ENCODE assay signal across 1 cellular context in genomic region chr10:128576916-128577670, GRCh38.
TF ChIP-seq lines count a peak whose summit lies in the region.

No MANE protein-coding gene starts in this region.

TF ChIP-seq in SK-N-SH treated with all-trans-retinoic acid at 6 μM for 48 hours, 23 proteins besides CTCF, POLR2A, EP300 and RAD21 (continued from another document):
- TF ChIP-seq, protein P1, sequence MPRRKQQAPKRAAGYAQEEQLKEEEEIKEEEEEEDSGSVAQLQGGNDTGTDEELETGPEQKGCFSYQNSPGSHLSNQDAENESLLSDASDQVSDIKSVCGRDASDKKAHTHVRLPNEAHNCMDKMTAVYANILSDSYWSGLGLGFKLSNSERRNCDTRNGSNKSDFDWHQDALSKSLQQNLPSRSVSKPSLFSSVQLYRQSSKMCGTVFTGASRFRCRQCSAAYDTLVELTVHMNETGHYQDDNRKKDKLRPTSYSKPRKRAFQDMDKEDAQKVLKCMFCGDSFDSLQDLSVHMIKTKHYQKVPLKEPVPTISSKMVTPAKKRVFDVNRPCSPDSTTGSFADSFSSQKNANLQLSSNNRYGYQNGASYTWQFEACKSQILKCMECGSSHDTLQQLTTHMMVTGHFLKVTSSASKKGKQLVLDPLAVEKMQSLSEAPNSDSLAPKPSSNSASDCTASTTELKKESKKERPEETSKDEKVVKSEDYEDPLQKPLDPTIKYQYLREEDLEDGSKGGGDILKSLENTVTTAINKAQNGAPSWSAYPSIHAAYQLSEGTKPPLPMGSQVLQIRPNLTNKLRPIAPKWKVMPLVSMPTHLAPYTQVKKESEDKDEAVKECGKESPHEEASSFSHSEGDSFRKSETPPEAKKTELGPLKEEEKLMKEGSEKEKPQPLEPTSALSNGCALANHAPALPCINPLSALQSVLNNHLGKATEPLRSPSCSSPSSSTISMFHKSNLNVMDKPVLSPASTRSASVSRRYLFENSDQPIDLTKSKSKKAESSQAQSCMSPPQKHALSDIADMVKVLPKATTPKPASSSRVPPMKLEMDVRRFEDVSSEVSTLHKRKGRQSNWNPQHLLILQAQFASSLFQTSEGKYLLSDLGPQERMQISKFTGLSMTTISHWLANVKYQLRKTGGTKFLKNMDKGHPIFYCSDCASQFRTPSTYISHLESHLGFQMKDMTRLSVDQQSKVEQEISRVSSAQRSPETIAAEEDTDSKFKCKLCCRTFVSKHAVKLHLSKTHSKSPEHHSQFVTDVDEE (CRISPR knock-in tag; IDR thresholded peaks at IDR 0.05) = no peak
- no peak for TF ChIP-seq ZNF70 (CRISPR knock-in tag; IDR thresholded peaks at IDR 0.05)
- TF ChIP-seq ZNF8 (CRISPR knock-in tag; IDR thresholded peaks at IDR 0.05) = no peak
- no peak for TF ChIP-seq CSDC2 (CRISPR knock-in tag; IDR thresholded peaks at IDR 0.05)
- TF ChIP-seq, protein P2, sequence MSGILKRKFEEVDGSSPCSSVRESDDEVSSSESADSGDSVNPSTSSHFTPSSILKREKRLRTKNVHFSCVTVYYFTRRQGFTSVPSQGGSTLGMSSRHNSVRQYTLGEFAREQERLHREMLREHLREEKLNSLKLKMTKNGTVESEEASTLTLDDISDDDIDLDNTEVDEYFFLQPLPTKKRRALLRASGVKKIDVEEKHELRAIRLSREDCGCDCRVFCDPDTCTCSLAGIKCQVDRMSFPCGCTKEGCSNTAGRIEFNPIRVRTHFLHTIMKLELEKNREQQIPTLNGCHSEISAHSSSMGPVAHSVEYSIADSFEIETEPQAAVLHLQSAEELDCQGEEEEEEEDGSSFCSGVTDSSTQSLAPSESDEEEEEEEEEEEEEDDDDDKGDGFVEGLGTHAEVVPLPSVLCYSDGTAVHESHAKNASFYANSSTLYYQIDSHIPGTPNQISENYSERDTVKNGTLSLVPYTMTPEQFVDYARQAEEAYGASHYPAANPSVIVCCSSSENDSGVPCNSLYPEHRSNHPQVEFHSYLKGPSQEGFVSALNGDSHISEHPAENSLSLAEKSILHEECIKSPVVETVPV (CRISPR knock-in tag; IDR thresholded peaks at IDR 0.05) = no peak
